ENCODE assay signal across 2 cellular contexts in the genomic region with DNA sequence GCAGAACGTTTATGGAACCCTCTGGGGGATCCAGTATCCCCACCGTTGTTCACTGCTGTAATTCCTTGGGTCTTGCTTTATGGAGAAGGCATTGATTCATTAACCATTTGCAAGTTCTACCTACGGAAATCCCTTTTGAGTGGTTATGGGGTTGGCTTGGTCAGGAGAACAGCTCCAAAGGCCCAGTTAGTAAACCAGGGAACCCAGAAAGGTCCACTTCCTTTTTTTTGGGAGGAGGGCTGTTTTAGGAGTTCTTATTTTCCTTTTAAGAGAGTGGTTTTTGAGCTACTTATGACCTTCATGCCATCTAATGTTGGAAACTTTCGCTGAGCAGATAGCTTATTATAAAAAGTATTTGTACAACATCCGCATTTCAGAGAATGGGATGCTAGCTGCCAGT.
TF ChIP-seq lines count a peak whose summit lies in the region.

No MANE protein-coding gene starts in this region.

TF ChIP-seq in SK-N-SH, 30 proteins besides CTCF, POLR2A, EP300 and RAD21 (continued from another document):
- TF ChIP-seq, protein P1, sequence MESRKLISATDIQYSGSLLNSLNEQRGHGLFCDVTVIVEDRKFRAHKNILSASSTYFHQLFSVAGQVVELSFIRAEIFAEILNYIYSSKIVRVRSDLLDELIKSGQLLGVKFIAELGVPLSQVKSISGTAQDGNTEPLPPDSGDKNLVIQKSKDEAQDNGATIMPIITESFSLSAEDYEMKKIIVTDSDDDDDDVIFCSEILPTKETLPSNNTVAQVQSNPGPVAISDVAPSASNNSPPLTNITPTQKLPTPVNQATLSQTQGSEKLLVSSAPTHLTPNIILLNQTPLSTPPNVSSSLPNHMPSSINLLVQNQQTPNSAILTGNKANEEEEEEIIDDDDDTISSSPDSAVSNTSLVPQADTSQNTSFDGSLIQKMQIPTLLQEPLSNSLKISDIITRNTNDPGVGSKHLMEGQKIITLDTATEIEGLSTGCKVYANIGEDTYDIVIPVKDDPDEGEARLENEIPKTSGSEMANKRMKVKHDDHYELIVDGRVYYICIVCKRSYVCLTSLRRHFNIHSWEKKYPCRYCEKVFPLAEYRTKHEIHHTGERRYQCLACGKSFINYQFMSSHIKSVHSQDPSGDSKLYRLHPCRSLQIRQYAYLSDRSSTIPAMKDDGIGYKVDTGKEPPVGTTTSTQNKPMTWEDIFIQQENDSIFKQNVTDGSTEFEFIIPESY (IDR thresholded peaks at IDR 0.05; ENCODE audit: borderline replicate concordance, low read depth) = no peak
- TF ChIP-seq FOXJ3 (CRISPR knock-in tag; IDR thresholded peaks at IDR 0.05) (no peak), FOSL2 (IDR thresholded peaks at IDR 0.05; ENCODE audit: borderline replicate concordance, low read depth) (no peak), NRF1 (IDR thresholded peaks at IDR 0.05; ENCODE audit: low read depth, low read length) (no peak), NFIC (IDR thresholded peaks at IDR 0.05; ENCODE audit: borderline replicate concordance) (no peak)
- TF ChIP-seq, protein P2, sequence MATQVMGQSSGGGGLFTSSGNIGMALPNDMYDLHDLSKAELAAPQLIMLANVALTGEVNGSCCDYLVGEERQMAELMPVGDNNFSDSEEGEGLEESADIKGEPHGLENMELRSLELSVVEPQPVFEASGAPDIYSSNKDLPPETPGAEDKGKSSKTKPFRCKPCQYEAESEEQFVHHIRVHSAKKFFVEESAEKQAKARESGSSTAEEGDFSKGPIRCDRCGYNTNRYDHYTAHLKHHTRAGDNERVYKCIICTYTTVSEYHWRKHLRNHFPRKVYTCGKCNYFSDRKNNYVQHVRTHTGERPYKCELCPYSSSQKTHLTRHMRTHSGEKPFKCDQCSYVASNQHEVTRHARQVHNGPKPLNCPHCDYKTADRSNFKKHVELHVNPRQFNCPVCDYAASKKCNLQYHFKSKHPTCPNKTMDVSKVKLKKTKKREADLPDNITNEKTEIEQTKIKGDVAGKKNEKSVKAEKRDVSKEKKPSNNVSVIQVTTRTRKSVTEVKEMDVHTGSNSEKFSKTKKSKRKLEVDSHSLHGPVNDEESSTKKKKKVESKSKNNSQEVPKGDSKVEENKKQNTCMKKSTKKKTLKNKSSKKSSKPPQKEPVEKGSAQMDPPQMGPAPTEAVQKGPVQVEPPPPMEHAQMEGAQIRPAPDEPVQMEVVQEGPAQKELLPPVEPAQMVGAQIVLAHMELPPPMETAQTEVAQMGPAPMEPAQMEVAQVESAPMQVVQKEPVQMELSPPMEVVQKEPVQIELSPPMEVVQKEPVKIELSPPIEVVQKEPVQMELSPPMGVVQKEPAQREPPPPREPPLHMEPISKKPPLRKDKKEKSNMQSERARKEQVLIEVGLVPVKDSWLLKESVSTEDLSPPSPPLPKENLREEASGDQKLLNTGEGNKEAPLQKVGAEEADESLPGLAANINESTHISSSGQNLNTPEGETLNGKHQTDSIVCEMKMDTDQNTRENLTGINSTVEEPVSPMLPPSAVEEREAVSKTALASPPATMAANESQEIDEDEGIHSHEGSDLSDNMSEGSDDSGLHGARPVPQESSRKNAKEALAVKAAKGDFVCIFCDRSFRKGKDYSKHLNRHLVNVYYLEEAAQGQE (IDR thresholded peaks at IDR 0.05; ENCODE audit: low read depth, low read length) = no peak
- TF ChIP-seq, protein P3, sequence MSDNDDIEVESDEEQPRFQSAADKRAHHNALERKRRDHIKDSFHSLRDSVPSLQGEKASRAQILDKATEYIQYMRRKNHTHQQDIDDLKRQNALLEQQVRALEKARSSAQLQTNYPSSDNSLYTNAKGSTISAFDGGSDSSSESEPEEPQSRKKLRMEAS (IDR thresholded peaks at IDR 0.05; ENCODE audit: low read depth) = no peak

TF ChIP-seq in SK-N-SH treated with all-trans-retinoic acid at 6 μM for 48 hours, 23 proteins besides CTCF, POLR2A, EP300 and RAD21 (continued from another document):
- TF ChIP-seq, protein P4, sequence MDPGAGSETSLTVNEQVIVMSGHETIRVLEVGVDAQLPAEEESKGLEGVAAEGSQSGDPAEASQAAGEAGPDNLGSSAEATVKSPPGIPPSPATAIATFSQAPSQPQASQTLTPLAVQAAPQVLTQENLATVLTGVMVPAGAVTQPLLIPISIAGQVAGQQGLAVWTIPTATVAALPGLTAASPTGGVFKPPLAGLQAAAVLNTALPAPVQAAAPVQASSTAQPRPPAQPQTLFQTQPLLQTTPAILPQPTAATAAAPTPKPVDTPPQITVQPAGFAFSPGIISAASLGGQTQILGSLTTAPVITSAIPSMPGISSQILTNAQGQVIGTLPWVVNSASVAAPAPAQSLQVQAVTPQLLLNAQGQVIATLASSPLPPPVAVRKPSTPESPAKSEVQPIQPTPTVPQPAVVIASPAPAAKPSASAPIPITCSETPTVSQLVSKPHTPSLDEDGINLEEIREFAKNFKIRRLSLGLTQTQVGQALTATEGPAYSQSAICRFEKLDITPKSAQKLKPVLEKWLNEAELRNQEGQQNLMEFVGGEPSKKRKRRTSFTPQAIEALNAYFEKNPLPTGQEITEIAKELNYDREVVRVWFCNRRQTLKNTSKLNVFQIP (CRISPR knock-in tag; IDR thresholded peaks at IDR 0.05; ENCODE audit: borderline replicate concordance, low read depth) = no peak
- TF ChIP-seq ARNTL (CRISPR knock-in tag; IDR thresholded peaks at IDR 0.05; ENCODE audit: borderline replicate concordance, low read depth) (no peak), PPARA (CRISPR knock-in tag; IDR thresholded peaks at IDR 0.05; ENCODE audit: borderline replicate concordance) (no peak), ZNF8 (CRISPR knock-in tag; IDR thresholded peaks at IDR 0.05) (no peak), ISL1 (CRISPR knock-in tag; IDR thresholded peaks at IDR 0.05) (no peak), OSR1 (CRISPR knock-in tag; IDR thresholded peaks at IDR 0.05) (no peak), TOX (CRISPR knock-in tag; IDR thresholded peaks at IDR 0.05; ENCODE audit: borderline replicate concordance) (no peak), SNAI2 (CRISPR knock-in tag; IDR thresholded peaks at IDR 0.05) (no peak), ZFP30 (CRISPR knock-in tag; IDR thresholded peaks at IDR 0.05) (no peak), GLIS3 (CRISPR knock-in tag; IDR thresholded peaks at IDR 0.05) (no peak), CSDC2 (CRISPR knock-in tag; IDR thresholded peaks at IDR 0.05) (no peak), ZC3H10 (CRISPR knock-in tag; IDR thresholded peaks at IDR 0.05) (no peak), BACH2 (CRISPR knock-in tag; IDR thresholded peaks at IDR 0.05; ENCODE audit: borderline replicate concordance) (no peak), ZNF565 (CRISPR knock-in tag; conservative IDR thresholded peaks at IDR 0.05; ENCODE audit: low read depth) (no peak)
- TF ChIP-seq, protein P5, sequence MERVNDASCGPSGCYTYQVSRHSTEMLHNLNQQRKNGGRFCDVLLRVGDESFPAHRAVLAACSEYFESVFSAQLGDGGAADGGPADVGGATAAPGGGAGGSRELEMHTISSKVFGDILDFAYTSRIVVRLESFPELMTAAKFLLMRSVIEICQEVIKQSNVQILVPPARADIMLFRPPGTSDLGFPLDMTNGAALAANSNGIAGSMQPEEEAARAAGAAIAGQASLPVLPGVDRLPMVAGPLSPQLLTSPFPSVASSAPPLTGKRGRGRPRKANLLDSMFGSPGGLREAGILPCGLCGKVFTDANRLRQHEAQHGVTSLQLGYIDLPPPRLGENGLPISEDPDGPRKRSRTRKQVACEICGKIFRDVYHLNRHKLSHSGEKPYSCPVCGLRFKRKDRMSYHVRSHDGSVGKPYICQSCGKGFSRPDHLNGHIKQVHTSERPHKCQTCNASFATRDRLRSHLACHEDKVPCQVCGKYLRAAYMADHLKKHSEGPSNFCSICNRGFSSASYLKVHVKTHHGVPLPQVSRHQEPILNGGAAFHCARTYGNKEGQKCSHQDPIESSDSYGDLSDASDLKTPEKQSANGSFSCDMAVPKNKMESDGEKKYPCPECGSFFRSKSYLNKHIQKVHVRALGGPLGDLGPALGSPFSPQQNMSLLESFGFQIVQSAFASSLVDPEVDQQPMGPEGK (CRISPR knock-in tag; IDR thresholded peaks at IDR 0.05; ENCODE audit: borderline replicate concordance) = no peak
- TF ChIP-seq, protein P6, sequence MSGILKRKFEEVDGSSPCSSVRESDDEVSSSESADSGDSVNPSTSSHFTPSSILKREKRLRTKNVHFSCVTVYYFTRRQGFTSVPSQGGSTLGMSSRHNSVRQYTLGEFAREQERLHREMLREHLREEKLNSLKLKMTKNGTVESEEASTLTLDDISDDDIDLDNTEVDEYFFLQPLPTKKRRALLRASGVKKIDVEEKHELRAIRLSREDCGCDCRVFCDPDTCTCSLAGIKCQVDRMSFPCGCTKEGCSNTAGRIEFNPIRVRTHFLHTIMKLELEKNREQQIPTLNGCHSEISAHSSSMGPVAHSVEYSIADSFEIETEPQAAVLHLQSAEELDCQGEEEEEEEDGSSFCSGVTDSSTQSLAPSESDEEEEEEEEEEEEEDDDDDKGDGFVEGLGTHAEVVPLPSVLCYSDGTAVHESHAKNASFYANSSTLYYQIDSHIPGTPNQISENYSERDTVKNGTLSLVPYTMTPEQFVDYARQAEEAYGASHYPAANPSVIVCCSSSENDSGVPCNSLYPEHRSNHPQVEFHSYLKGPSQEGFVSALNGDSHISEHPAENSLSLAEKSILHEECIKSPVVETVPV (CRISPR knock-in tag; IDR thresholded peaks at IDR 0.05) = no peak
- TF ChIP-seq, protein P7, sequence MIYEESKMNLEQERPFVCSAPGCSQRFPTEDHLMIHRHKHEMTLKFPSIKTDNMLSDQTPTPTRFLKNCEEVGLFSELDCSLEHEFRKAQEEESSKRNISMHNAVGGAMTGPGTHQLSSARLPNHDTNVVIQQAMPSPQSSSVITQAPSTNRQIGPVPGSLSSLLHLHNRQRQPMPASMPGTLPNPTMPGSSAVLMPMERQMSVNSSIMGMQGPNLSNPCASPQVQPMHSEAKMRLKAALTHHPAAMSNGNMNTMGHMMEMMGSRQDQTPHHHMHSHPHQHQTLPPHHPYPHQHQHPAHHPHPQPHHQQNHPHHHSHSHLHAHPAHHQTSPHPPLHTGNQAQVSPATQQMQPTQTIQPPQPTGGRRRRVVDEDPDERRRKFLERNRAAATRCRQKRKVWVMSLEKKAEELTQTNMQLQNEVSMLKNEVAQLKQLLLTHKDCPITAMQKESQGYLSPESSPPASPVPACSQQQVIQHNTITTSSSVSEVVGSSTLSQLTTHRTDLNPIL (CRISPR knock-in tag; IDR thresholded peaks at IDR 0.05; ENCODE audit: low read depth) = no peak
